Comparison of ENCODE assay signal across 9 cellular contexts in genomic region chr14:34693228-34693939, GRCh38. TPM values are rescaled to one million over a fixed set of nuclear protein-coding genes. Genes with fewer than 3 reads are reported as not detected.
DNase-seq lines count a peak whose midpoint lies in the region; ATAC-seq, FAIRE-seq and TF ChIP-seq lines count a peak whose summit lies in the region.
"Had no signal": no experiment of that assay in that cellular context is flagged by ENCODE, and none has a peak within 500 bp of the region (broad histone marks: within the 10 kb centered on the region; RNA-seq: fewer than 3 reads in every experiment).

No MANE protein-coding gene starts in this region.

- no peaks in the 10 kb centered on the region for H3K36me3 ChIP-seq in small intestine (ENCODE audit: control insufficient read depth in 2 of 2, insufficient read depth in 2 of 2, low read length in 2 of 2)
- H3K36me3 ChIP-seq: SJSA1 had no signal

- 50% methylated on average over 18 of the region's 18 CpGs for WGBS in right cardiac atrium
- WGBS in small intestine, 3 donors = 50 to 53% (median 53%) methylated on average over 18 of the region's 18 CpGs

- H3K9me3 ChIP-seq in right cardiac atrium (ENCODE audit: control insufficient read depth, low read length) (no peaks in the 10 kb centered on the region), small intestine (ENCODE audit: control insufficient read depth, low read depth) (no peaks in the 10 kb centered on the region)
- H3K9me3 ChIP-seq: SJSA1 had no signal

- TF ChIP-seq CTCF in GM10266 (IDR thresholded peaks at IDR 0.05; ENCODE audit: control insufficient read depth, insufficient read depth, low read depth, missing control alignments) = no peak

- H3K27ac ChIP-seq in right cardiac atrium (ENCODE audit: low read length) (no peak overlapping the region), small intestine (ENCODE audit: low read depth in 1 of 2, low read length in 1 of 2) (no peak overlapping the region)
- H3K27ac ChIP-seq: SJSA1 had no signal

- H3K4me1 ChIP-seq in right cardiac atrium (ENCODE audit: control insufficient read depth, insufficient read depth, low read length) = no peaks in the 10 kb centered on the region
- no peaks in the 10 kb centered on the region for H3K4me1 ChIP-seq in small intestine (ENCODE audit: control insufficient read depth in 2 of 2, insufficient read depth in 1 of 2, low read depth in 1 of 2, low read length in 1 of 2)
- H3K4me1 ChIP-seq: SJSA1 had no signal

- H3K27me3 ChIP-seq in right cardiac atrium (ENCODE audit: control insufficient read depth, insufficient read depth) = no peaks in the 10 kb centered on the region
- no peaks in the 10 kb centered on the region for H3K27me3 ChIP-seq in small intestine (ENCODE audit: control insufficient read depth in 2 of 2, insufficient read depth in 2 of 2, low read length in 2 of 2)
- H3K27me3 ChIP-seq: SJSA1 had no signal

- no peak for DNase-seq in Right ventricle myocardium inferior (ENCODE audit: missing footprints)
- DNase-seq in cardiac septum (ENCODE audit: low spot score) = no peak
- peak; percentile 14 for DNase-seq in activated naive CD4-positive, alpha-beta T cell treated with Interleukin-2 at 50 U/mL for 16 hours
- peak in 2 of 3 donors; percentile 29 to 74 for DNase-seq in right cardiac atrium
- peak; percentile 65 for DNase-seq in small intestine
- DNase-seq in DMS114 treated with DMSO at 0.1 percent for 48 hours (lab: John Stamatoyannopoulos, UW; ENCODE audit: unreplicated experiment) = no peak
- DNase-seq in posterior cingulate gyrus = no peak
- DNase-seq in GM10266 (ENCODE audit: extremely low spot score) = no peak

- peak; percentile 77 for ATAC-seq in Right ventricle myocardium inferior
- ATAC-seq in right cardiac atrium = peak; percentile 68 to 78

- intact Hi-C loops in Right ventricle myocardium inferior (cut with DNase I) = no loop called here
- intact Hi-C loops in cardiac septum (cut with DNase I) = no loop called here
- intact Hi-C loops in right cardiac atrium (cut with DNase I) = no loop called here
- intact Hi-C loops in posterior cingulate gyrus (cut with DNase I) = no loop called here

- H3K4me3 ChIP-seq in right cardiac atrium (ENCODE audit: low read length) (no peak overlapping the region), small intestine (ENCODE audit: low read depth in 1 of 2, low read length in 2 of 2) (peak overlapping the region in 1 of 2 donors; percentile 49)
- H3K4me3 ChIP-seq: SJSA1 had no signal

- no peak for FAIRE-seq in small intestine (lab: Jason Lieb, UNC)

RNA-seq across cellular contexts. Expression of gene CFL2, which starts 21.0 kb away (rescaled TPM):
- 547 TPM for total RNA-seq in Right ventricle myocardium inferior
- 673 TPM for total RNA-seq in cardiac septum
- total RNA-seq in right cardiac atrium = 100 to 1,000 TPM; 313 to 329 (median 320) TPM
- polyA plus RNA-seq in right cardiac atrium = 326 TPM
- polyA plus RNA-seq in small intestine = 10 to 100 TPM in 1 of 3 donors, 1 to 10 TPM in 2; 1.6 to 12.4 (median 9.7) TPM

Comparison
In these comparisons a context has a peak if more than half of its experiments do, and no peak if none do; other contexts are left out.
1. DNase-seq: peak in activated naive CD4-positive, alpha-beta T cell treated with Interleukin-2 at 50 U/mL for 16 hours (single experiment), right cardiac atrium (2 of 3) and small intestine (single experiment); none in Right ventricle myocardium inferior (single experiment), cardiac septum (single experiment), DMS114 treated with DMSO at 0.1 percent for 48 hours (single experiment), posterior cingulate gyrus (0 of 10) and GM10266 (single experiment).